Comparison of ENCODE assay signal across 14 cellular contexts in the genomic region with DNA sequence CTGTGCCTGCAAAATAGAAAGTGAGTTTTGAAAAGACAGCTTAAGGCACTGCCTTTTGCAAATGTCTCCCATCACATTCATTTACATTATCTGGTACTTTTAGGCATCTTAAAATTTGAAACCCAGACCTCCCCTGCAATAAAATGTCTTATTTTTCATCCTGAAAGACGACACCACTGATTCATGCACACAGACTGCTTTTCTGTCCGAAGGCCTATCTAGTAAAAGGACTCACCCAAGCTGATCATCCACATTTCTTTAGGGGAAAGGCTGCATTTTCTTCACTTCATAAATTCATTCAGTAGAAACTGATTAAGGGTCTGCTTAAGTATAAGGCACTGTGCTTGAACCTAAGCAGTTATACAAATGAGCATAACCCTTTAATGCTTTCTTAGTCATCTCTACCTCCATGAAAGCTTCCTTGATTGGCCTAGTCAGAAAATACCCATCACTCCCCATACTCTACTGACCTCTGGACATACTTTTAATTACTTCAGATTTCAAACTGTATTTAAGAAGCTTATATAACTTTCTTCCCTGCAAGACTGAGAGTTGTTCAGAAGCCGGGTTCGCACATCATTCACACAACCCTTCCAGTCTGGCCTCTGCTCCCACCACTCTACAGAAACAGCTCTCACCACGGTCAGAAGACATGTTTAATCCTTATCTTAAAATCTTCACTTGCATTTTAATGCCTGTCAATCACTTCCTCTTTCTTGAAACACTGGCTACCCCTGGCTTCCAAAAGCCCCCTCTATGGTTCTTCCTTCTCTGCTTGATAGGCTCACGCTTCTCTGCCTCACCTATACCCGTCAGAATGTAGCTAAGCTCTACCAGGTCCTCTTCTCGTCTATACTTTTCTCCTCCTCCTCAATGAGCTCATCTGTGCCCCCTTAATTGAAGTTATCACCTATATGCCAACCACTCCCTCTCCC.
DNase-seq lines count a peak whose midpoint lies in the region; ATAC-seq and TF ChIP-seq lines count a peak whose summit lies in the region.
"Had no signal": no experiment of that assay in that cellular context is flagged by ENCODE, and none has a peak within 500 bp of the region (broad histone marks: within the 10 kb centered on the region; RNA-seq: fewer than 3 reads in every experiment).

No MANE protein-coding gene starts in this region.

- intact Hi-C loops in mucosa of descending colon (cut with DNase I, micrococcal nuclease) (no loop called here), uterus (cut with DNase I; ENCODE audit: low total_unique reads) (no loop called here)

- no peaks in the 10 kb centered on the region for H4K20me1 ChIP-seq in H9 (ENCODE audit: control insufficient read depth, insufficient read depth, insufficient read length)

- no peak for TF ChIP-seq CTCF in H9 (conservative IDR thresholded peaks at IDR 0.05)
- TF ChIP-seq CTCF in mucosa of descending colon (IDR thresholded peaks at IDR 0.05): no peak
- no peak for TF ChIP-seq CTCF in uterus (IDR thresholded peaks at IDR 0.05)

- H3K4me1 Mint-ChIP-seq in CD4-positive, CD25-positive, alpha-beta regulatory T cell: peaks cover 13 to 33% (median 28%) of the 10 kb centered on the region in 4 donors
- peaks cover 19 to 25% of the 10 kb centered on the region in 2 experiments for H3K4me1 Mint-ChIP-seq in H9
- H3K4me1 Mint-ChIP-seq in activated T-helper 17 cell treated with anti-CD3 and anti-CD28 coated beads, Interleukin-2, amount 50 U/mL, for 72 hours: peaks cover 20% of the 10 kb centered on the region

- H2BK12ac ChIP-seq in H9 (ENCODE audit: insufficient read length, low read depth, low read length): no peak overlapping the region

- no peak overlapping the region for H3K14ac ChIP-seq in H9 (ENCODE audit: insufficient read depth, low read length)

- H3K79me2 ChIP-seq in H9 (ENCODE audit: insufficient read depth, low read length): no peaks in the 10 kb centered on the region; the same call in 1 of the 2 replicates

- no peak for DNase-seq in CD4-positive, CD25-positive, alpha-beta regulatory T cell
- no peak for DNase-seq in H9
- DNase-seq in mucosa of descending colon: no peak
- DNase-seq in EL: no peak
- DNase-seq in uterus: no peak
- no peak for DNase-seq in stimulated activated naive CD4-positive, alpha-beta T cell treated with Interleukin-2 at 50 U/mL for 16 hours (lab: John Stamatoyannopoulos, UW)
- DNase-seq: activated gamma-delta T cell treated with Interleukin-2 at 50 U/mL for 16 hours, NCI-H1092 treated with DMSO at 0.1 percent for 48 hours, NCI-H2171, posterior cingulate gyrus, T-helper 9 cell had no signal

- H3K27me3 ChIP-seq in CD4-positive, CD25-positive, alpha-beta regulatory T cell (ENCODE audit: control insufficient read depth, insufficient read depth, low read length): no peaks in the 10 kb centered on the region
- H3K27me3 ChIP-seq in H9 (ENCODE audit: insufficient read depth, low read length) (no peaks in the 10 kb centered on the region), uterus (no peaks in the 10 kb centered on the region)
- H3K27me3 ChIP-seq: cardiac muscle cell had no signal

- no peaks in the 10 kb centered on the region for H3K27me3 Mint-ChIP-seq in CD4-positive, CD25-positive, alpha-beta regulatory T cell
- no peaks in the 10 kb centered on the region for H3K27me3 Mint-ChIP-seq in H9 (ENCODE audit: low read depth)
- no peaks in the 10 kb centered on the region for H3K27me3 Mint-ChIP-seq in activated T-helper 17 cell treated with anti-CD3 and anti-CD28 coated beads, Interleukin-2, amount 50 U/mL, for 72 hours

- H2BK5ac ChIP-seq in H9 (ENCODE audit: insufficient read length, low read length): no peak overlapping the region

- H3K9me3 ChIP-seq in CD4-positive, CD25-positive, alpha-beta regulatory T cell (ENCODE audit: control insufficient read depth in 2 of 2, low read length in 2 of 2): no peaks in the 10 kb centered on the region
- no peaks in the 10 kb centered on the region for H3K9me3 ChIP-seq in H9 (ENCODE audit: control insufficient read depth, low read depth, low read length)
- H3K9me3 ChIP-seq in mucosa of descending colon: no peaks in the 10 kb centered on the region
- no peaks in the 10 kb centered on the region for H3K9me3 ChIP-seq in uterus

- H3K4ac ChIP-seq in H9 (ENCODE audit: low read depth, low read length): no peak overlapping the region

- H3K27ac Mint-ChIP-seq in CD4-positive, CD25-positive, alpha-beta regulatory T cell: peak overlapping the region; percentile 60 to 76 (median 67)
- H3K27ac Mint-ChIP-seq in H9: peak overlapping the region in 2 of 3 experiments; percentile 37 to 58; a peak in 4 of 7 replicates
- peak overlapping the region; percentile 36 for H3K27ac Mint-ChIP-seq in activated T-helper 17 cell treated with anti-CD3 and anti-CD28 coated beads, Interleukin-2, amount 50 U/mL, for 72 hours

- H3T11ph ChIP-seq in H9 (ENCODE audit: low read length): no peak overlapping the region

- no peak overlapping the region for H2AK5ac ChIP-seq in H9 (ENCODE audit: insufficient read length, low read length)

- no peak overlapping the region for H3K4me3 Mint-ChIP-seq in CD4-positive, CD25-positive, alpha-beta regulatory T cell
- no peak overlapping the region; a peak in 1 of 5 replicates for H3K4me3 Mint-ChIP-seq in H9
- H3K4me3 Mint-ChIP-seq in activated T-helper 17 cell treated with anti-CD3 and anti-CD28 coated beads, Interleukin-2, amount 50 U/mL, for 72 hours: no peak overlapping the region
- H3K4me3 Mint-ChIP-seq: endodermal cell had no signal

- no peaks in the 10 kb centered on the region for H3K9me3 Mint-ChIP-seq in CD4-positive, CD25-positive, alpha-beta regulatory T cell
- H3K9me3 Mint-ChIP-seq in H9: no peaks in the 10 kb centered on the region
- no peaks in the 10 kb centered on the region for H3K9me3 Mint-ChIP-seq in activated T-helper 17 cell treated with anti-CD3 and anti-CD28 coated beads, Interleukin-2, amount 50 U/mL, for 72 hours
- H3K9me3 Mint-ChIP-seq: endodermal cell had no signal

- no peak overlapping the region for H3K4me3 ChIP-seq in CD4-positive, CD25-positive, alpha-beta regulatory T cell (ENCODE audit: low read depth, low read length)
- H3K4me3 ChIP-seq in mucosa of descending colon (no peak overlapping the region), uterus (no peak overlapping the region)
- H3K4me3 ChIP-seq: cardiac muscle cell had no signal

- no peak overlapping the region for H2BK15ac ChIP-seq in H9 (ENCODE audit: low read depth, low read length)

- H3K9ac ChIP-seq in H9 (ENCODE audit: extremely low read depth, insufficient read length, low read length): no peak overlapping the region

- no peak overlapping the region for H2BK120ac ChIP-seq in H9 (ENCODE audit: low read depth, low read length, poor library complexity, severe bottlenecking)

- no peak overlapping the region for H3K56ac ChIP-seq in H9 (ENCODE audit: insufficient read length, low read depth, low read length)

- no peak overlapping the region for H4K5ac ChIP-seq in H9 (ENCODE audit: insufficient read length, low read depth, low read length)

- no peaks in the 10 kb centered on the region for H3K79me1 ChIP-seq in H9 (ENCODE audit: insufficient read depth, low read depth, low read length, poor library complexity, severe bottlenecking)

- H3K4me1 ChIP-seq in CD4-positive, CD25-positive, alpha-beta regulatory T cell (ENCODE audit: control insufficient read depth, insufficient read depth, low read length, poor library complexity, severe bottlenecking): peaks cover 4% of the 10 kb centered on the region
- H3K4me1 ChIP-seq in H9 (ENCODE audit: insufficient read depth, low read length): no peaks in the 10 kb centered on the region; the same call in 1 of the 2 replicates
- H3K4me1 ChIP-seq in mucosa of descending colon (ENCODE audit: low read depth): no peaks in the 10 kb centered on the region
- H3K4me1 ChIP-seq in uterus: no peaks in the 10 kb centered on the region

- TF ChIP-seq POLR2A in uterus (IDR thresholded peaks at IDR 0.05): no peak

- no peak overlapping the region for H3K4me2 ChIP-seq in H9 (ENCODE audit: insufficient read depth, insufficient read length, low read length)

- H3K23ac ChIP-seq in H9 (ENCODE audit: insufficient read length, low read depth, low read length): no peak overlapping the region

- no peak overlapping the region for H4K91ac ChIP-seq in H9 (ENCODE audit: insufficient read length, low read depth, low read length)

- ATAC-seq in CD4-positive, CD25-positive, alpha-beta regulatory T cell (ENCODE audit: low read depth in 2 of 2): no peak
- no peak for ATAC-seq in activated T-helper 17 cell treated with anti-CD3 and anti-CD28 coated beads, Interleukin-2, amount 50 U/mL, for 72 hours (replicated peaks)
- peak; percentile 19 for ATAC-seq in mucosa of descending colon

- H3K36me3 ChIP-seq in CD4-positive, CD25-positive, alpha-beta regulatory T cell (ENCODE audit: control insufficient read depth, insufficient read depth, low read length): peaks cover 59% of the 10 kb centered on the region
- H3K36me3 ChIP-seq in mucosa of descending colon (ENCODE audit: low read depth): no peaks in the 10 kb centered on the region
- H3K36me3 ChIP-seq in uterus: no peaks in the 10 kb centered on the region

- H3K27ac ChIP-seq in CD4-positive, CD25-positive, alpha-beta regulatory T cell (ENCODE audit: insufficient read depth, low read length, poor library complexity, severe bottlenecking): no peak overlapping the region
- H3K27ac ChIP-seq in H9 (ENCODE audit: insufficient read length, low read depth, low read length): no peak overlapping the region
- no peak overlapping the region for H3K27ac ChIP-seq in uterus
- H3K27ac ChIP-seq: cardiac muscle cell had no signal

- H2AFZ ChIP-seq in H9 (ENCODE audit: low read length): no peak overlapping the region

- peaks cover 55% of the 10 kb centered on the region for H3K36me3 Mint-ChIP-seq in CD4-positive, CD25-positive, alpha-beta regulatory T cell
- peaks cover 6 to 34% (median 31%) of the 10 kb centered on the region in 3 experiments; a peak in 6 of 7 replicates for H3K36me3 Mint-ChIP-seq in H9 (ENCODE audit: insufficient read depth in 1 of 3, low read depth in 3 of 3)
- peaks cover 82% of the 10 kb centered on the region for H3K36me3 Mint-ChIP-seq in activated T-helper 17 cell treated with anti-CD3 and anti-CD28 coated beads, Interleukin-2, amount 50 U/mL, for 72 hours (ENCODE audit: low read depth)

- no CpG with 5 or more reads among the region's 8 CpGs for WGBS in H9 (ENCODE audit: extremely low coverage, insufficient read length, low lambda C conversion rate)

- H2BK20ac ChIP-seq in H9 (ENCODE audit: low read depth, low read length, poor library complexity, severe bottlenecking): no peak overlapping the region

- H4K8ac ChIP-seq in H9 (replicated peaks; ENCODE audit: insufficient read length, low read depth, low read length): no peak overlapping the region

- H3K23me2 ChIP-seq in H9 (ENCODE audit: insufficient read length, low read depth, low read length, poor library complexity, severe bottlenecking): no peaks in the 10 kb centered on the region

- H3K18ac ChIP-seq in H9 (ENCODE audit: insufficient read length, low read depth, low read length): no peak overlapping the region
